In genomic region chrX:39729834-39730670, GRCh38 we compare ENCODE assay signal across 11 cellular contexts.
DNase-seq lines count a peak whose midpoint lies in the region; ATAC-seq, FAIRE-seq and TF ChIP-seq lines count a peak whose summit lies in the region.
"Had no signal": no experiment of that assay in that cellular context is flagged by ENCODE, and none has a peak within 500 bp of the region (broad histone marks: within the 10 kb centered on the region; RNA-seq: fewer than 3 reads in every experiment).

No MANE protein-coding gene starts in this region.

- peaks cover 2% of the 10 kb centered on the region for H3K27me3 Mint-ChIP-seq in astrocyte (ENCODE audit: low read depth, unreplicated experiment)

- H3K14ac ChIP-seq in mesenchymal stem cell (ENCODE audit: low read length in 2 of 2) = no peak overlapping the region

- peaks cover 12% of the 10 kb centered on the region for H3K4me1 Mint-ChIP-seq in astrocyte (ENCODE audit: low read depth, unreplicated experiment)

- H3K27me3 ChIP-seq in BE2C = no peaks in the 10 kb centered on the region
- no peaks in the 10 kb centered on the region for H3K27me3 ChIP-seq in MG63
- no peaks in the 10 kb centered on the region for H3K27me3 ChIP-seq in astrocyte (ENCODE audit: insufficient read depth, low read length)
- peaks cover 0 to 68% of the 10 kb centered on the region in 2 experiments for H3K27me3 ChIP-seq in mesenchymal stem cell (ENCODE audit: control insufficient read depth in 1 of 2, insufficient read depth in 1 of 2, low read length in 2 of 2)

- DNase-seq in BE2C = peak; percentile 93
- DNase-seq in MG63 = peak; percentile 80
- peak; percentile 55 for DNase-seq in astrocyte (ENCODE audit: low read depth)
- peak; percentile 37 for DNase-seq in mesenchymal stem cell
- no peak for DNase-seq in KG1 (lab: John Stamatoyannopoulos, UW)
- DNase-seq in stimulated activated CD4-positive, alpha-beta T cell treated with anti-CD3 and anti-CD28 coated beads, Interleukin-15, amount 100 ng/mL, for 24 hours = no peak
- no peak for DNase-seq in stimulated activated CD4-positive, alpha-beta T cell treated with anti-CD3 and anti-CD28 coated beads, Interleukin-1b, Interleukin-23, amount 100 ng/mL, for 48 hours
- DNase-seq: NCI-H1436 had no signal

- H4K91ac ChIP-seq in mesenchymal stem cell (ENCODE audit: low read length) = peak overlapping the region; percentile 27

- no peaks in the 10 kb centered on the region for H3K9me3 ChIP-seq in BE2C
- H3K9me3 ChIP-seq in MG63 = no peaks in the 10 kb centered on the region
- H3K9me3 ChIP-seq in astrocyte (ENCODE audit: insufficient read depth, low read depth, low read length) = no peaks in the 10 kb centered on the region
- peaks cover 7% of the 10 kb centered on the region for H3K9me3 ChIP-seq in mesenchymal stem cell (ENCODE audit: control insufficient read depth, low read length)

- no peak overlapping the region for H2BK5ac ChIP-seq in mesenchymal stem cell (ENCODE audit: low read depth, low read length, poor library complexity, severe bottlenecking)

- H3K23ac ChIP-seq in mesenchymal stem cell (ENCODE audit: low read length in 2 of 2) = no peak overlapping the region

- H2AFZ ChIP-seq in astrocyte (ENCODE audit: low read depth, low read length) = peak overlapping the region; percentile 60
- H2AFZ ChIP-seq in mesenchymal stem cell (ENCODE audit: low read depth, low read length) = no peak overlapping the region

- H3K79me1 ChIP-seq in mesenchymal stem cell (replicated peaks; ENCODE audit: low read length, poor library complexity, severe bottlenecking) = no peaks in the 10 kb centered on the region

- H2BK12ac ChIP-seq in mesenchymal stem cell (ENCODE audit: low read length in 2 of 2) = peak overlapping the region; percentile 23 to 54

- no peak for FAIRE-seq in astrocyte (lab: Jason Lieb, UNC)
- FAIRE-seq: frontal cortex had no signal

- WGBS in mesenchymal stem cell = 34% methylated on average over 14 of the region's 22 CpGs

- H2BK120ac ChIP-seq in mesenchymal stem cell (ENCODE audit: low read depth, low read length) = no peak overlapping the region

- H3K18ac ChIP-seq in mesenchymal stem cell (ENCODE audit: low read depth in 1 of 2, low read length in 2 of 2) = peak overlapping the region in 1 of 2 experiments; percentile 48

- no peak overlapping the region; the same call in 1 of the 2 replicates for H3K4me3 ChIP-seq in BE2C (ENCODE audit: low read depth, low read length)
- H3K4me3 ChIP-seq in MG63 = no peak overlapping the region
- H3K4me3 ChIP-seq in astrocyte (ENCODE audit: insufficient read depth, low read depth, low read length) = no peak overlapping the region
- no peak overlapping the region for H3K4me3 ChIP-seq in mesenchymal stem cell (ENCODE audit: insufficient read depth in 1 of 2, low read depth in 1 of 2, low read length in 2 of 2)

- peak overlapping the region in 1 of 2 experiments; percentile 11 for H3K4ac ChIP-seq in mesenchymal stem cell (ENCODE audit: low read depth in 1 of 2, low read length in 2 of 2)

- no peaks in the 10 kb centered on the region for H3K36me3 Mint-ChIP-seq in astrocyte (ENCODE audit: low read depth, unreplicated experiment)
- H3K36me3 Mint-ChIP-seq: CD4-positive, CD25-positive, alpha-beta regulatory T cell had no signal

- no peaks in the 10 kb centered on the region for H3K36me3 ChIP-seq in BE2C
- no peaks in the 10 kb centered on the region for H3K36me3 ChIP-seq in MG63
- H3K36me3 ChIP-seq in astrocyte (ENCODE audit: insufficient read depth, low read length) = no peaks in the 10 kb centered on the region
- H3K36me3 ChIP-seq in mesenchymal stem cell (ENCODE audit: control insufficient read depth in 1 of 2, insufficient read depth in 2 of 2, low read depth in 1 of 2, low read length in 2 of 2) = no peaks in the 10 kb centered on the region

- H2AK5ac ChIP-seq in mesenchymal stem cell (ENCODE audit: low read length, severe bottlenecking) = no peak overlapping the region

- H3K4me2 ChIP-seq in astrocyte (ENCODE audit: low read length) = peak overlapping the region; percentile 70
- no peak overlapping the region for H3K4me2 ChIP-seq in mesenchymal stem cell (ENCODE audit: low read length, poor library complexity, severe bottlenecking)

- H3K9ac ChIP-seq in astrocyte (ENCODE audit: low read length) (peak overlapping the region; percentile 27), mesenchymal stem cell (ENCODE audit: low read length) (no peak overlapping the region)

- ATAC-seq in HG02852 (IDR thresholded peaks at IDR 0.05; ENCODE audit: unreplicated experiment) = no peak

- peak overlapping the region; percentile 83 for H3K27ac Mint-ChIP-seq in astrocyte (ENCODE audit: unreplicated experiment)

- TF ChIP-seq CTCF in BE2C (IDR thresholded peaks at IDR 0.05; ENCODE audit: low read depth, low read length) = no peak
- TF ChIP-seq CTCF in astrocyte (IDR thresholded peaks at IDR 0.05; ENCODE audit: insufficient read depth, low read depth, low read length) = no peak

- H3K27ac ChIP-seq in astrocyte (ENCODE audit: low read depth, low read length) (no peak overlapping the region), mesenchymal stem cell (ENCODE audit: low read length, poor library complexity, severe bottlenecking) (no peak overlapping the region)

- no peaks in the 10 kb centered on the region for H3K79me2 ChIP-seq in astrocyte (ENCODE audit: insufficient read depth, low read length)

- H3K4me3 Mint-ChIP-seq in astrocyte (ENCODE audit: unreplicated experiment) = no peak overlapping the region

- peaks cover 3% of the 10 kb centered on the region for H3K9me3 Mint-ChIP-seq in astrocyte (ENCODE audit: unreplicated experiment)

- no peak overlapping the region for H2BK15ac ChIP-seq in mesenchymal stem cell (ENCODE audit: low read depth, poor library complexity, severe bottlenecking)

- no peak overlapping the region for H4K8ac ChIP-seq in mesenchymal stem cell (ENCODE audit: low read length)

- no peaks in the 10 kb centered on the region for H4K20me1 ChIP-seq in astrocyte (ENCODE audit: insufficient read depth, low read length)

- H3K4me1 ChIP-seq in BE2C = peaks cover 33% of the 10 kb centered on the region
- peaks cover 25% of the 10 kb centered on the region for H3K4me1 ChIP-seq in astrocyte (ENCODE audit: insufficient read depth, low read length)
- H3K4me1 ChIP-seq in mesenchymal stem cell (ENCODE audit: control insufficient read depth, insufficient read depth, low read depth, low read length) = peaks cover 22% of the 10 kb centered on the region

Comparison
In these comparisons a context has a peak if more than half of its experiments do, and no peak if none do; other contexts are left out.
1. DNase-seq: peak in BE2C (single experiment), MG63 (single experiment), astrocyte (single experiment) and mesenchymal stem cell (single experiment); none in KG1 (single experiment), stimulated activated CD4-positive, alpha-beta T cell treated with anti-CD3 and anti-CD28 coated beads, Interleukin-15, amount 100 ng/mL, for 24 hours (single experiment) and stimulated activated CD4-positive, alpha-beta T cell treated with anti-CD3 and anti-CD28 coated beads, Interleukin-1b, Interleukin-23, amount 100 ng/mL, for 48 hours (single experiment).